Comparison of ENCODE assay signal across 1 cellular context in the genomic region with DNA sequence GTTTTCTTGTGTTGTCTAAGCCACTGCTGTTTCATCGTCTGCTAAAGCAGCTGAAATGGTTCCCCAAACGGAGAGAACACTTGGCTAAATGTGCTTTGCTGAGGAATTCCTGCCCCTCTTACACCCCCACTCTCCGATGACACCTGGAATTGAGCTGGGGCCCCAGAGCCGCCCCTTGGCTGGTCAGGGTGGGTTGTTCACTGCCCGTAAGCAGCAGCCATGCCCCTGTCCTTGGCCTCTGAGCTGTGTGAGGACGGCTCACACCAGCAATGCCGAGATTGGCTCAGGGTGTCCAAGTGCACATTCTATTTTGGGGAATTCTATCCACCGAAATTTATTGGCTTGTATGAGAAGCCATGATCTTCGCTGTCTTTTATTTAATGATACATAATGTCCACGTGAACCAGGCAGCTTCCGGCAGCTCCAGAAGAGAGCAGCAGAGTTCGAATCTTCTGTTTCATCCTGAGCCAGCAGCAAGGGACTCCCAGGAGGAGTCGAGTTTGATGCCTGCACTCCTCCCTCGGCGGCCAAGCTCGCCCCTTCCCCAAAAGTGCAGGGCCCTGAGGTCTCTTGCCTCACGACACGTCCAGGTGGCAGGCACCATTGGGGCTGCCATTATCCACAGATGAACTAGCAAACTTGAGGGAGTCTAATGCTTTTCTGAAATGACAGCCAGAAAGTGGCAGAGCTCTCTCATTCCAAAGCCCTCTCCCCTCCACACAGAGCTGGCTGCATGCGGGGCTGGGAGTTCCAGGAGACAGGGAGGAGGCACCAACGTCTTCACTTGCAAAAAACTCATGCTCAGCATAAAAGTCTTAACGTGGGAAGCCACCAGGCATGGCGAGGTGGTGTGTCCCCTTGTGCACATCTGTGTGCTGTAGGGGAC.
TF ChIP-seq lines count a peak whose summit lies in the region.

No MANE protein-coding gene starts in this region.

TF ChIP-seq in K562, 482 proteins besides CTCF, POLR2A, EP300 and RAD21 (continued from another document):
- TF ChIP-seq, protein P1, sequence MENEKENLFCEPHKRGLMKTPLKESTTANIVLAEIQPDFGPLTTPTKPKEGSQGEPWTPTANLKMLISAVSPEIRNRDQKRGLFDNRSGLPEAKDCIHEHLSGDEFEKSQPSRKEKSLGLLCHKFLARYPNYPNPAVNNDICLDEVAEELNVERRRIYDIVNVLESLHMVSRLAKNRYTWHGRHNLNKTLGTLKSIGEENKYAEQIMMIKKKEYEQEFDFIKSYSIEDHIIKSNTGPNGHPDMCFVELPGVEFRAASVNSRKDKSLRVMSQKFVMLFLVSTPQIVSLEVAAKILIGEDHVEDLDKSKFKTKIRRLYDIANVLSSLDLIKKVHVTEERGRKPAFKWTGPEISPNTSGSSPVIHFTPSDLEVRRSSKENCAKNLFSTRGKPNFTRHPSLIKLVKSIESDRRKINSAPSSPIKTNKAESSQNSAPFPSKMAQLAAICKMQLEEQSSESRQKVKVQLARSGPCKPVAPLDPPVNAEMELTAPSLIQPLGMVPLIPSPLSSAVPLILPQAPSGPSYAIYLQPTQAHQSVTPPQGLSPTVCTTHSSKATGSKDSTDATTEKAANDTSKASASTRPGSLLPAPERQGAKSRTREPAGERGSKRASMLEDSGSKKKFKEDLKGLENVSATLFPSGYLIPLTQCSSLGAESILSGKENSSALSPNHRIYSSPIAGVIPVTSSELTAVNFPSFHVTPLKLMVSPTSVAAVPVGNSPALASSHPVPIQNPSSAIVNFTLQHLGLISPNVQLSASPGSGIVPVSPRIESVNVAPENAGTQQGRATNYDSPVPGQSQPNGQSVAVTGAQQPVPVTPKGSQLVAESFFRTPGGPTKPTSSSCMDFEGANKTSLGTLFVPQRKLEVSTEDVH (IDR thresholded peaks at IDR 0.05; ENCODE audit: low read depth, partially characterized antibody), result no peak
- TF ChIP-seq, protein P2, sequence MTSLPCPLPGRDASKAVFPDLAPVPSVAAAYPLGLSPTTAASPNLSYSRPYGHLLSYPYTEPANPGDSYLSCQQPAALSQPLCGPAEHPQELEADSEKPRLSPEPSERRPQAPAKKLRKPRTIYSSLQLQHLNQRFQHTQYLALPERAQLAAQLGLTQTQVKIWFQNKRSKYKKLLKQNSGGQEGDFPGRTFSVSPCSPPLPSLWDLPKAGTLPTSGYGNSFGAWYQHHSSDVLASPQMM (CRISPR knock-in tag; IDR thresholded peaks at IDR 0.05), result no peak
- TF ChIP-seq RBM22 (IDR thresholded peaks at IDR 0.05; ENCODE audit: low read depth, low read length, poor library complexity, severe bottlenecking) (no peak), ZNF316 (IDR thresholded peaks at IDR 0.05) (peak; percentile 47; the same call in 1 of the 2 replicates), SMARCB1 (IDR thresholded peaks at IDR 0.05; ENCODE audit: insufficient read length, low read depth) (no peak), WHSC1 (IDR thresholded peaks at IDR 0.05; ENCODE audit: low read length) (no peak), PHB2 (IDR thresholded peaks at IDR 0.05; ENCODE audit: low read depth) (no peak), HDAC3 (IDR thresholded peaks at IDR 0.05; ENCODE audit: borderline replicate concordance, partially characterized antibody) (no peak), ZNF551 (CRISPR knock-in tag; IDR thresholded peaks at IDR 0.05) (no peak), ZEB2 (IDR thresholded peaks at IDR 0.05) (no peak), C11orf30 (IDR thresholded peaks at IDR 0.05; ENCODE audit: low read depth) (peak; percentile 41), CEBPB (tag; IDR thresholded peaks at IDR 0.05) (no peak), POLR2B (IDR thresholded peaks at IDR 0.05; ENCODE audit: low read depth, partially characterized antibody) (no peak), PYGO2 (tag; IDR thresholded peaks at IDR 0.05) (no peak), ZBED1 (IDR thresholded peaks at IDR 0.05) (no peak), MAFF (IDR thresholded peaks at IDR 0.05; ENCODE audit: low read length) (0 out of 2 replicates have a peak, but pooled peaks have one; percentile 11), BHLHE40 (IDR thresholded peaks at IDR 0.05; ENCODE audit: low read length) (no peak), POLR2G (IDR thresholded peaks at IDR 0.05; ENCODE audit: low read depth, low read length) (0 out of 2 replicates have a peak, but pooled peaks have one; percentile 15), ETV6 (IDR thresholded peaks at IDR 0.05; ENCODE audit: borderline replicate concordance in 1 of 2, low read depth in 2 of 2, low read length in 1 of 2) (no peak), ETV6 (CRISPR knock-in tag; IDR thresholded peaks at IDR 0.05; ENCODE audit: borderline replicate concordance) (no peak), MTF1 (CRISPR knock-in tag; IDR thresholded peaks at IDR 0.05; ENCODE audit: borderline replicate concordance) (no peak), XRCC4 (IDR thresholded peaks at IDR 0.05; ENCODE audit: extremely low read depth, insufficient read depth, insufficient read length) (no peak), FOXK2 (conservative IDR thresholded peaks at IDR 0.05 in 1 of 2, IDR thresholded peaks at IDR 0.05 in 1 of 2; ENCODE audit: low read depth in 2 of 2) (no peak)
- TF ChIP-seq, protein P3, sequence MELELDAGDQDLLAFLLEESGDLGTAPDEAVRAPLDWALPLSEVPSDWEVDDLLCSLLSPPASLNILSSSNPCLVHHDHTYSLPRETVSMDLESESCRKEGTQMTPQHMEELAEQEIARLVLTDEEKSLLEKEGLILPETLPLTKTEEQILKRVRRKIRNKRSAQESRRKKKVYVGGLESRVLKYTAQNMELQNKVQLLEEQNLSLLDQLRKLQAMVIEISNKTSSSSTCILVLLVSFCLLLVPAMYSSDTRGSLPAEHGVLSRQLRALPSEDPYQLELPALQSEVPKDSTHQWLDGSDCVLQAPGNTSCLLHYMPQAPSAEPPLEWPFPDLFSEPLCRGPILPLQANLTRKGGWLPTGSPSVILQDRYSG (tag; conservative IDR thresholded peaks at IDR 0.05; ENCODE audit: low read depth), result no peak
- TF ChIP-seq, protein P4, sequence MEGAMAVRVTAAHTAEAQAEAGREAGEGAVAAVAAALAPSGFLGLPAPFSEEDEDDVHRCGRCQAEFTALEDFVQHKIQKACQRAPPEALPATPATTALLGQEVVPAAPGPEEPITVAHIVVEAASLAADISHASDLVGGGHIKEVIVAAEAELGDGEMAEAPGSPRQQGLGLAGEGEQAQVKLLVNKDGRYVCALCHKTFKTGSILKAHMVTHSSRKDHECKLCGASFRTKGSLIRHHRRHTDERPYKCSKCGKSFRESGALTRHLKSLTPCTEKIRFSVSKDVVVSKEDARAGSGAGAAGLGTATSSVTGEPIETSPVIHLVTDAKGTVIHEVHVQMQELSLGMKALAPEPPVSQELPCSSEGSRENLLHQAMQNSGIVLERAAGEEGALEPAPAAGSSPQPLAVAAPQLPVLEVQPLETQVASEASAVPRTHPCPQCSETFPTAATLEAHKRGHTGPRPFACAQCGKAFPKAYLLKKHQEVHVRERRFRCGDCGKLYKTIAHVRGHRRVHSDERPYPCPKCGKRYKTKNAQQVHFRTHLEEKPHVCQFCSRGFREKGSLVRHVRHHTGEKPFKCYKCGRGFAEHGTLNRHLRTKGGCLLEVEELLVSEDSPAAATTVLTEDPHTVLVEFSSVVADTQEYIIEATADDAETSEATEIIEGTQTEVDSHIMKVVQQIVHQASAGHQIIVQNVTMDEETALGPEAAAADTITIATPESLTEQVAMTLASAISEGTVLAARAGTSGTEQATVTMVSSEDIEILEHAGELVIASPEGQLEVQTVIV (CRISPR knock-in tag; IDR thresholded peaks at IDR 0.05; ENCODE audit: borderline replicate concordance), result no peak
- TF ChIP-seq, protein P5, sequence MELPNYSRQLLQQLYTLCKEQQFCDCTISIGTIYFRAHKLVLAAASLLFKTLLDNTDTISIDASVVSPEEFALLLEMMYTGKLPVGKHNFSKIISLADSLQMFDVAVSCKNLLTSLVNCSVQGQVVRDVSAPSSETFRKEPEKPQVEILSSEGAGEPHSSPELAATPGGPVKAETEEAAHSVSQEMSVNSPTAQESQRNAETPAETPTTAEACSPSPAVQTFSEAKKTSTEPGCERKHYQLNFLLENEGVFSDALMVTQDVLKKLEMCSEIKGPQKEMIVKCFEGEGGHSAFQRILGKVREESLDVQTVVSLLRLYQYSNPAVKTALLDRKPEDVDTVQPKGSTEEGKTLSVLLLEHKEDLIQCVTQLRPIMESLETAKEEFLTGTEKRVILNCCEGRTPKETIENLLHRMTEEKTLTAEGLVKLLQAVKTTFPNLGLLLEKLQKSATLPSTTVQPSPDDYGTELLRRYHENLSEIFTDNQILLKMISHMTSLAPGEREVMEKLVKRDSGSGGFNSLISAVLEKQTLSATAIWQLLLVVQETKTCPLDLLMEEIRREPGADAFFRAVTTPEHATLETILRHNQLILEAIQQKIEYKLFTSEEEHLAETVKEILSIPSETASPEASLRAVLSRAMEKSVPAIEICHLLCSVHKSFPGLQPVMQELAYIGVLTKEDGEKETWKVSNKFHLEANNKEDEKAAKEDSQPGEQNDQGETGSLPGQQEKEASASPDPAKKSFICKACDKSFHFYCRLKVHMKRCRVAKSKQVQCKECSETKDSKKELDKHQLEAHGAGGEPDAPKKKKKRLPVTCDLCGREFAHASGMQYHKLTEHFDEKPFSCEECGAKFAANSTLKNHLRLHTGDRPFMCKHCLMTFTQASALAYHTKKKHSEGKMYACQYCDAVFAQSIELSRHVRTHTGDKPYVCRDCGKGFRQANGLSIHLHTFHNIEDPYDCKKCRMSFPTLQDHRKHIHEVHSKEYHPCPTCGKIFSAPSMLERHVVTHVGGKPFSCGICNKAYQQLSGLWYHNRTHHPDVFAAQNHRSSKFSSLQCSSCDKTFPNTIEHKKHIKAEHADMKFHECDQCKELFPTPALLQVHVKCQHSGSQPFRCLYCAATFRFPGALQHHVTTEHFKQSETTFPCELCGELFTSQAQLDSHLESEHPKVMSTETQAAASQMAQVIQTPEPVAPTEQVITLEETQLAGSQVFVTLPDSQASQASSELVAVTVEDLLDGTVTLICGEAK (IDR thresholded peaks at IDR 0.05), result no peak
- TF ChIP-seq, protein P5 (CRISPR knock-in tag; IDR thresholded peaks at IDR 0.05), result no peak
- TF ChIP-seq, protein P6, sequence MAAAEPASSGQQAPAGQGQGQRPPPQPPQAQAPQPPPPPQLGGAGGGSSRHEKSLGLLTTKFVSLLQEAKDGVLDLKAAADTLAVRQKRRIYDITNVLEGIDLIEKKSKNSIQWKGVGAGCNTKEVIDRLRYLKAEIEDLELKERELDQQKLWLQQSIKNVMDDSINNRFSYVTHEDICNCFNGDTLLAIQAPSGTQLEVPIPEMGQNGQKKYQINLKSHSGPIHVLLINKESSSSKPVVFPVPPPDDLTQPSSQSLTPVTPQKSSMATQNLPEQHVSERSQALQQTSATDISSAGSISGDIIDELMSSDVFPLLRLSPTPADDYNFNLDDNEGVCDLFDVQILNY (CRISPR knock-in tag; IDR thresholded peaks at IDR 0.05), result no peak
- TF ChIP-seq, protein P7, sequence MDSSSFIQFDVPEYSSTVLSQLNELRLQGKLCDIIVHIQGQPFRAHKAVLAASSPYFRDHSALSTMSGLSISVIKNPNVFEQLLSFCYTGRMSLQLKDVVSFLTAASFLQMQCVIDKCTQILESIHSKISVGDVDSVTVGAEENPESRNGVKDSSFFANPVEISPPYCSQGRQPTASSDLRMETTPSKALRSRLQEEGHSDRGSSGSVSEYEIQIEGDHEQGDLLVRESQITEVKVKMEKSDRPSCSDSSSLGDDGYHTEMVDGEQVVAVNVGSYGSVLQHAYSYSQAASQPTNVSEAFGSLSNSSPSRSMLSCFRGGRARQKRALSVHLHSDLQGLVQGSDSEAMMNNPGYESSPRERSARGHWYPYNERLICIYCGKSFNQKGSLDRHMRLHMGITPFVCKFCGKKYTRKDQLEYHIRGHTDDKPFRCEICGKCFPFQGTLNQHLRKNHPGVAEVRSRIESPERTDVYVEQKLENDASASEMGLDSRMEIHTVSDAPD (CRISPR knock-in tag; IDR thresholded peaks at IDR 0.05), result no peak
- TF ChIP-seq, protein P8, sequence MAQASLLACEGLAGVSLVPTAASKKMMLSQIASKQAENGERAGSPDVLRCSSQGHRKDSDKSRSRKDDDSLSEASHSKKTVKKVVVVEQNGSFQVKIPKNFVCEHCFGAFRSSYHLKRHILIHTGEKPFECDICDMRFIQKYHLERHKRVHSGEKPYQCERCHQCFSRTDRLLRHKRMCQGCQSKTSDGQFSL (CRISPR knock-in tag; IDR thresholded peaks at IDR 0.05), result no peak
- TF ChIP-seq, protein P8 (tag; IDR thresholded peaks at IDR 0.05), result no peak
